Comparison of ENCODE assay signal across 21 cellular contexts in genomic region chr15:89809787-89810148, GRCh38. TPM values are rescaled to one million over a fixed set of nuclear protein-coding genes. Genes with fewer than 3 reads are reported as not detected.
DNase-seq lines count a peak whose midpoint lies in the region; ATAC-seq and TF ChIP-seq lines count a peak whose summit lies in the region.
"Had no signal": no experiment of that assay in that cellular context is flagged by ENCODE, and none has a peak within 500 bp of the region (broad histone marks: within the 10 kb centered on the region; RNA-seq: fewer than 3 reads in every experiment).

No MANE protein-coding gene starts in this region.

- no peaks in the 10 kb centered on the region for H3K9me3 Mint-ChIP-seq in dendritic cell treated with granulocyte-macrophage colony-stimulating factor and Interleukin-4, amounts not matched to agents 40 ng/mL and 50 ng/mL, for 4 days
- no peaks in the 10 kb centered on the region for H3K9me3 Mint-ChIP-seq in neural progenitor cell
- H3K9me3 Mint-ChIP-seq: CD4-positive, alpha-beta T cell had no signal

- H3K27ac ChIP-seq in ACC112 (ENCODE audit: low read depth, low read length) (0 out of 2 replicates have a peak overlapping the region, but pooled peaks have one; percentile 1), neural progenitor cell (no peak overlapping the region), ascending aorta (no peak overlapping the region)
- H3K27ac ChIP-seq in effector memory CD4-positive, alpha-beta T cell (ENCODE audit: insufficient read depth, low read length, poor library complexity, severe bottlenecking): no peak overlapping the region
- H3K27ac ChIP-seq: Peyer's patch had no signal

- H3K27ac Mint-ChIP-seq in dendritic cell treated with granulocyte-macrophage colony-stimulating factor and Interleukin-4, amounts not matched to agents 40 ng/mL and 50 ng/mL, for 4 days: peak overlapping the region; percentile 38
- peak overlapping the region; percentile 4 for H3K27ac Mint-ChIP-seq in neural progenitor cell
- H3K27ac Mint-ChIP-seq: CD4-positive, alpha-beta T cell had no signal

- H3F3A ChIP-seq in neural progenitor cell (ENCODE audit: low read depth): peaks cover 6% of the 10 kb centered on the region

- no peaks in the 10 kb centered on the region for H3K27me3 Mint-ChIP-seq in dendritic cell treated with granulocyte-macrophage colony-stimulating factor and Interleukin-4, amounts not matched to agents 40 ng/mL and 50 ng/mL, for 4 days
- peaks cover 17% of the 10 kb centered on the region for H3K27me3 Mint-ChIP-seq in neural progenitor cell (ENCODE audit: insufficient read depth, low read depth)

- H3K4me1 Mint-ChIP-seq in dendritic cell treated with granulocyte-macrophage colony-stimulating factor and Interleukin-4, amounts not matched to agents 40 ng/mL and 50 ng/mL, for 4 days (ENCODE audit: low read depth): peaks cover 84% of the 10 kb centered on the region
- H3K4me1 Mint-ChIP-seq in neural progenitor cell: peaks cover 21% of the 10 kb centered on the region

- DNase-seq in HuH-7.5 (ENCODE audit: low spot score): peak; percentile 10
- no peak for DNase-seq in neural progenitor cell (ENCODE audit: low spot score)
- no peak for DNase-seq in effector memory CD4-positive, alpha-beta T cell
- no peak for DNase-seq in ascending aorta (ENCODE audit: low spot score in 2 of 2)
- no peak for DNase-seq in ureter (ENCODE audit: low spot score)
- DNase-seq: ACHN; CD4-positive, alpha-beta T cell; DMS79; KBM-7; NCI-H1048; NCI-H1694; NCI-H2107; NCI-H446; NCI-H748 treated with DMSO at 0.1 percent for 48 hours had no signal

- H3K9me3 ChIP-seq in neural progenitor cell (ENCODE audit: low read depth) (no peaks in the 10 kb centered on the region), ascending aorta (no peaks in the 10 kb centered on the region)
- H3K9me3 ChIP-seq in effector memory CD4-positive, alpha-beta T cell (ENCODE audit: control insufficient read depth, low read length): no peaks in the 10 kb centered on the region
- H3K9me3 ChIP-seq: HAP-1, Peyer's patch had no signal

- no peak overlapping the region for H3K9ac ChIP-seq in neural progenitor cell

- no peak for TF ChIP-seq CTCF in neural progenitor cell (IDR thresholded peaks at IDR 0.05)
- no peak for TF ChIP-seq CTCF in ascending aorta (IDR thresholded peaks at IDR 0.05)

- no peak overlapping the region for H3K4me3 ChIP-seq in ACC112 (ENCODE audit: low read depth, low read length)
- H3K4me3 ChIP-seq in neural progenitor cell: no peak overlapping the region
- no peak overlapping the region for H3K4me3 ChIP-seq in effector memory CD4-positive, alpha-beta T cell (ENCODE audit: insufficient read depth, low read depth, low read length, poor library complexity, severe bottlenecking)
- no peak overlapping the region for H3K4me3 ChIP-seq in ascending aorta
- H3K4me3 ChIP-seq: GM12878, HAP-1, Peyer's patch had no signal

- no peak overlapping the region for H2AFZ ChIP-seq in ACC112 (ENCODE audit: low read length, unreplicated experiment)
- no peak overlapping the region for H2AFZ ChIP-seq in neural progenitor cell (replicated peaks)

- no peak for ATAC-seq in activated CD4-positive, CD25-positive, alpha-beta regulatory T cell treated with anti-CD3 and anti-CD28 coated beads, Interleukin-2, amount 50 U/mL, for 24 hours
- ATAC-seq: GM12878 had no signal

- H4K20me1 ChIP-seq in neural progenitor cell (ENCODE audit: low read depth): no peaks in the 10 kb centered on the region

- H3K4me2 ChIP-seq in neural progenitor cell: no peak overlapping the region

- H3K36me3 Mint-ChIP-seq in dendritic cell treated with granulocyte-macrophage colony-stimulating factor and Interleukin-4, amounts not matched to agents 40 ng/mL and 50 ng/mL, for 4 days (ENCODE audit: low read depth): peaks cover 93% of the 10 kb centered on the region
- no peaks in the 10 kb centered on the region for H3K36me3 Mint-ChIP-seq in neural progenitor cell

- intact Hi-C loops in dendritic cell treated with granulocyte-macrophage colony-stimulating factor and Interleukin-4, amounts not matched to agents 40 ng/mL and 50 ng/mL, for 4 days (cut with micrococcal nuclease): loop anchor here (5.0 kb wide), 1 partner anchor 68 kb away; no protein-coding TSS in a partner anchor
- intact Hi-C loops in ascending aorta (cut with DNase I): no loop called here

- H3K4me1 ChIP-seq in ACC112 (ENCODE audit: control insufficient read depth, insufficient read depth, low read length, unreplicated experiment): peaks cover 33% of the 10 kb centered on the region
- H3K4me1 ChIP-seq in neural progenitor cell: peaks cover 12% of the 10 kb centered on the region
- peaks cover 7% of the 10 kb centered on the region for H3K4me1 ChIP-seq in effector memory CD4-positive, alpha-beta T cell (ENCODE audit: control insufficient read depth, insufficient read depth, low read length, poor library complexity, severe bottlenecking)
- peaks cover 0 to 5% of the 10 kb centered on the region in 2 donors for H3K4me1 ChIP-seq in ascending aorta

- H3K27me3 ChIP-seq in ACC112 (ENCODE audit: insufficient read depth, low read length): no peaks in the 10 kb centered on the region
- H3K27me3 ChIP-seq in neural progenitor cell: peaks cover 18% of the 10 kb centered on the region
- H3K27me3 ChIP-seq in effector memory CD4-positive, alpha-beta T cell (replicated peaks; ENCODE audit: control insufficient read depth, insufficient read depth, low read length, poor library complexity, severe bottlenecking): peaks cover 18% of the 10 kb centered on the region
- peaks cover 6% of the 10 kb centered on the region for H3K27me3 ChIP-seq in ascending aorta

- H3K4me3 Mint-ChIP-seq in dendritic cell treated with granulocyte-macrophage colony-stimulating factor and Interleukin-4, amounts not matched to agents 40 ng/mL and 50 ng/mL, for 4 days: no peak overlapping the region
- no peak overlapping the region for H3K4me3 Mint-ChIP-seq in neural progenitor cell
- H3K4me3 Mint-ChIP-seq: CD4-positive, alpha-beta T cell had no signal

- peaks cover 97% of the 10 kb centered on the region for H3K79me2 ChIP-seq in ACC112 (ENCODE audit: control insufficient read depth, insufficient read depth, low read length, unreplicated experiment)
- no peaks in the 10 kb centered on the region for H3K79me2 ChIP-seq in neural progenitor cell (ENCODE audit: low read depth)

- H3K36me3 ChIP-seq in ACC112 (ENCODE audit: insufficient read depth, low read length): peaks cover 17% of the 10 kb centered on the region; the same call in 1 of the 2 replicates
- H3K36me3 ChIP-seq in neural progenitor cell: no peaks in the 10 kb centered on the region
- no peaks in the 10 kb centered on the region for H3K36me3 ChIP-seq in effector memory CD4-positive, alpha-beta T cell (ENCODE audit: control insufficient read depth, insufficient read depth, low read length)
- H3K36me3 ChIP-seq in ascending aorta: no peaks in the 10 kb centered on the region
- H3K36me3 ChIP-seq: HAP-1 had no signal

RNA-seq across cellular contexts. Expression of gene ANPEP, which starts 4.9 kb away (rescaled TPM):
- total RNA-seq in neural progenitor cell (ENCODE audit: low replicate concordance) (2.7 and 4.7 TPM in 2 replicates), ascending aorta (48.2 TPM), ureter (18.8 TPM)
- total RNA-seq: G401 had no signal

RNA-seq across cellular contexts. Expression of gene MESP2, which starts 33.6 kb away (rescaled TPM):
- total RNA-seq in neural progenitor cell (ENCODE audit: low replicate concordance): 0.19 TPM in 1 of 2 replicates, not detected in the other
- total RNA-seq in ascending aorta: not detected
- total RNA-seq in ureter: not detected
- total RNA-seq: CD4-positive, alpha-beta T cell; G401; GM12878; Peyer's patch had no signal

RNA-seq across cellular contexts. Expression of gene MESP1, which starts 58.7 kb away (rescaled TPM):
- total RNA-seq in neural progenitor cell (ENCODE audit: low replicate concordance) (0.31 TPM in 1 of 2 replicates, not detected in the other), ascending aorta (0.85 TPM), ureter (0.29 TPM)
- total RNA-seq: G401 had no signal
